Comparison of ENCODE assay signal across 9 cellular contexts in genomic region chr10:73357821-73358220, GRCh38. TPM values are rescaled to one million over a fixed set of nuclear protein-coding genes. Genes with fewer than 3 reads are reported as not detected.
DNase-seq lines count a peak whose midpoint lies in the region; ATAC-seq and TF ChIP-seq lines count a peak whose summit lies in the region.
"Had no signal": no experiment of that assay in that cellular context is flagged by ENCODE, and none has a peak within 500 bp of the region (broad histone marks: within the 10 kb centered on the region; RNA-seq: fewer than 3 reads in every experiment).

No MANE protein-coding gene starts in this region.

- H3K27ac ChIP-seq in right lobe of liver (no peak overlapping the region), thoracic aorta (no peak overlapping the region)
- H3K27ac ChIP-seq: BLaER1 had no signal

- H3K27me3 ChIP-seq in right lobe of liver (no peaks in the 10 kb centered on the region), thoracic aorta (replicated peaks; ENCODE audit: insufficient read depth) (no peaks in the 10 kb centered on the region)

- H3K9me3 ChIP-seq in right lobe of liver = no peaks in the 10 kb centered on the region
- H3K9me3 ChIP-seq in thoracic aorta = no peaks in the 10 kb centered on the region
- H3K9me3 ChIP-seq: BLaER1 had no signal

- peak overlapping the region; percentile 89 for H3K4me3 Mint-ChIP-seq in activated CD8-positive, alpha-beta memory T cell treated with anti-CD3 and anti-CD28 coated beads, Interleukin-2, amount 10 ng/mL, durations not matched to agents 7 days and 5 days

- in situ Hi-C loops in astrocyte of the cerebellum (cut with HindIII; ENCODE audit: low sequenced_read_pairs) = loop anchor here (5.0 kb wide), 1 partner anchor 61 kb away; no protein-coding TSS in a partner anchor

- intact Hi-C loops in right lobe of liver (cut with DNase I) = no loop called here

- peak overlapping the region; percentile 66 for H3K4me3 ChIP-seq in astrocyte of the cerebellum (ENCODE audit: low read depth, low read length)
- H3K4me3 ChIP-seq in right lobe of liver = peak overlapping the region; percentile 73 to 86 (median 75)
- H3K4me3 ChIP-seq in thoracic aorta = peak overlapping the region; percentile 85
- H3K4me3 ChIP-seq: BLaER1 had no signal

- H3K27me3 Mint-ChIP-seq in activated CD8-positive, alpha-beta memory T cell treated with anti-CD3 and anti-CD28 coated beads, Interleukin-2, amount 10 ng/mL, durations not matched to agents 7 days and 5 days = peaks cover 8% of the 10 kb centered on the region

- no peaks in the 10 kb centered on the region for H3K9me3 Mint-ChIP-seq in activated CD8-positive, alpha-beta memory T cell treated with anti-CD3 and anti-CD28 coated beads, Interleukin-2, amount 10 ng/mL, durations not matched to agents 7 days and 5 days (ENCODE audit: low read depth)

- H3K4me1 ChIP-seq in right lobe of liver (peaks cover 0 to 10% (median 0%) of the 10 kb centered on the region in 4 donors), thoracic aorta (ENCODE audit: control insufficient read depth in 1 of 2, low read depth in 2 of 2) (peaks cover 6 to 7% of the 10 kb centered on the region in 2 donors)
- H3K4me1 ChIP-seq: BLaER1 had no signal

- no peak for ATAC-seq in activated CD8-positive, alpha-beta memory T cell treated with anti-CD3 and anti-CD28 coated beads, Interleukin-2, amount 10 ng/mL, durations not matched to agents 7 days and 5 days
- ATAC-seq in right lobe of liver (no peak), thoracic aorta (ENCODE audit: insufficient number of reproducible peaks, low FRiP score, low read depth) (no peak), GM19463 (IDR thresholded peaks at IDR 0.05; ENCODE audit: unreplicated experiment) (no peak), GM21825 (IDR thresholded peaks at IDR 0.05; ENCODE audit: unreplicated experiment) (no peak)

- CTCF ChIA-PET in activated CD8-positive, alpha-beta memory T cell treated with anti-CD3 and anti-CD28 coated beads, Interleukin-2, amount 10 ng/mL, durations not matched to agents 7 days and 5 days (lab: Charles Lee) = interaction anchor here (0.6 to 1.3 kb wide), 4 partner anchors 49 to 111 kb away, joined by 3 to 5 read pairs (median 4); partner anchors contain the start of gene DNAJC9

- H3K36me3 ChIP-seq in right lobe of liver (no peaks in the 10 kb centered on the region), thoracic aorta (no peaks in the 10 kb centered on the region)

- TF ChIP-seq POLR2A in right lobe of liver (IDR thresholded peaks at IDR 0.05) = no peak

- peaks cover 16% of the 10 kb centered on the region for H3K4me1 Mint-ChIP-seq in activated CD8-positive, alpha-beta memory T cell treated with anti-CD3 and anti-CD28 coated beads, Interleukin-2, amount 10 ng/mL, durations not matched to agents 7 days and 5 days

- DNase-seq in activated CD8-positive, alpha-beta memory T cell treated with anti-CD3 and anti-CD28 coated beads, Interleukin-2, amount 10 ng/mL, durations not matched to agents 7 days and 5 days = no peak
- no peak for DNase-seq in activated CD8-positive, alpha-beta memory T cell treated with anti-CD3 and anti-CD28 coated beads, Interleukin-2, amount 50 U/mL, for 48 hours
- DNase-seq in astrocyte of the cerebellum (ENCODE audit: low read depth) (no peak), right lobe of liver (no peak), thoracic aorta (ENCODE audit: low spot score) (no peak), NCI-H2227 treated with DMSO at 0.1 percent for 48 hours (lab: John Stamatoyannopoulos, UW) (no peak)

- 32% methylated on average over 5 of the region's 5 CpGs for WGBS in right lobe of liver (ENCODE audit: insufficient coverage, low coverage, low lambda C conversion rate, missing lambda C conversion rate)

- TF ChIP-seq CTCF in astrocyte of the cerebellum (IDR thresholded peaks at IDR 0.05; ENCODE audit: low read depth, low read length, missing control alignments) (no peak), right lobe of liver (IDR thresholded peaks at IDR 0.05) (no peak), thoracic aorta (IDR thresholded peaks at IDR 0.05) (no peak)

- peak overlapping the region; percentile 81 for H3K27ac Mint-ChIP-seq in activated CD8-positive, alpha-beta memory T cell treated with anti-CD3 and anti-CD28 coated beads, Interleukin-2, amount 10 ng/mL, durations not matched to agents 7 days and 5 days

- H3K36me3 Mint-ChIP-seq in activated CD8-positive, alpha-beta memory T cell treated with anti-CD3 and anti-CD28 coated beads, Interleukin-2, amount 10 ng/mL, durations not matched to agents 7 days and 5 days = peaks cover 3% of the 10 kb centered on the region

RNA-seq across cellular contexts. Expression of gene CFAP70, which starts 0.8 kb away (rescaled TPM):
- total RNA-seq in activated CD8-positive, alpha-beta memory T cell treated with anti-CD3 and anti-CD28 coated beads, Interleukin-2, amount 10 ng/mL, durations not matched to agents 7 days and 5 days = under 1 TPM; 0.38 to 0.80 TPM
- total RNA-seq in right lobe of liver (1 to 10 TPM in 5 of 6 experiments, under 1 TPM in 1; 0.98 to 2.6 (median 1.4) TPM), thoracic aorta (1 to 10 TPM; 1.9 to 3.4 TPM)

RNA-seq across cellular contexts. Expression of gene ANXA7, which starts 56.0 kb away (rescaled TPM):
- 100 to 1,000 TPM in 1 of 2 experiments, 10 to 100 TPM in 1; 80.4 to 113 TPM for total RNA-seq in activated CD8-positive, alpha-beta memory T cell treated with anti-CD3 and anti-CD28 coated beads, Interleukin-2, amount 10 ng/mL, durations not matched to agents 7 days and 5 days
- total RNA-seq in right lobe of liver = 100 to 1,000 TPM in 4 of 6 experiments, 10 to 100 TPM in 2; 79.6 to 139 (median 102) TPM
- 100 to 1,000 TPM; 107 to 120 TPM for total RNA-seq in thoracic aorta
